1 cellular context compared by ENCODE assay signal in genomic region chr4:94430416-94430815, GRCh38.
TF ChIP-seq lines count a peak whose summit lies in the region.

No MANE protein-coding gene starts in this region.

TF ChIP-seq in GM23338, 12 proteins besides CTCF, POLR2A, EP300 and RAD21 (continued from another document):
- TF ChIP-seq, protein P1, sequence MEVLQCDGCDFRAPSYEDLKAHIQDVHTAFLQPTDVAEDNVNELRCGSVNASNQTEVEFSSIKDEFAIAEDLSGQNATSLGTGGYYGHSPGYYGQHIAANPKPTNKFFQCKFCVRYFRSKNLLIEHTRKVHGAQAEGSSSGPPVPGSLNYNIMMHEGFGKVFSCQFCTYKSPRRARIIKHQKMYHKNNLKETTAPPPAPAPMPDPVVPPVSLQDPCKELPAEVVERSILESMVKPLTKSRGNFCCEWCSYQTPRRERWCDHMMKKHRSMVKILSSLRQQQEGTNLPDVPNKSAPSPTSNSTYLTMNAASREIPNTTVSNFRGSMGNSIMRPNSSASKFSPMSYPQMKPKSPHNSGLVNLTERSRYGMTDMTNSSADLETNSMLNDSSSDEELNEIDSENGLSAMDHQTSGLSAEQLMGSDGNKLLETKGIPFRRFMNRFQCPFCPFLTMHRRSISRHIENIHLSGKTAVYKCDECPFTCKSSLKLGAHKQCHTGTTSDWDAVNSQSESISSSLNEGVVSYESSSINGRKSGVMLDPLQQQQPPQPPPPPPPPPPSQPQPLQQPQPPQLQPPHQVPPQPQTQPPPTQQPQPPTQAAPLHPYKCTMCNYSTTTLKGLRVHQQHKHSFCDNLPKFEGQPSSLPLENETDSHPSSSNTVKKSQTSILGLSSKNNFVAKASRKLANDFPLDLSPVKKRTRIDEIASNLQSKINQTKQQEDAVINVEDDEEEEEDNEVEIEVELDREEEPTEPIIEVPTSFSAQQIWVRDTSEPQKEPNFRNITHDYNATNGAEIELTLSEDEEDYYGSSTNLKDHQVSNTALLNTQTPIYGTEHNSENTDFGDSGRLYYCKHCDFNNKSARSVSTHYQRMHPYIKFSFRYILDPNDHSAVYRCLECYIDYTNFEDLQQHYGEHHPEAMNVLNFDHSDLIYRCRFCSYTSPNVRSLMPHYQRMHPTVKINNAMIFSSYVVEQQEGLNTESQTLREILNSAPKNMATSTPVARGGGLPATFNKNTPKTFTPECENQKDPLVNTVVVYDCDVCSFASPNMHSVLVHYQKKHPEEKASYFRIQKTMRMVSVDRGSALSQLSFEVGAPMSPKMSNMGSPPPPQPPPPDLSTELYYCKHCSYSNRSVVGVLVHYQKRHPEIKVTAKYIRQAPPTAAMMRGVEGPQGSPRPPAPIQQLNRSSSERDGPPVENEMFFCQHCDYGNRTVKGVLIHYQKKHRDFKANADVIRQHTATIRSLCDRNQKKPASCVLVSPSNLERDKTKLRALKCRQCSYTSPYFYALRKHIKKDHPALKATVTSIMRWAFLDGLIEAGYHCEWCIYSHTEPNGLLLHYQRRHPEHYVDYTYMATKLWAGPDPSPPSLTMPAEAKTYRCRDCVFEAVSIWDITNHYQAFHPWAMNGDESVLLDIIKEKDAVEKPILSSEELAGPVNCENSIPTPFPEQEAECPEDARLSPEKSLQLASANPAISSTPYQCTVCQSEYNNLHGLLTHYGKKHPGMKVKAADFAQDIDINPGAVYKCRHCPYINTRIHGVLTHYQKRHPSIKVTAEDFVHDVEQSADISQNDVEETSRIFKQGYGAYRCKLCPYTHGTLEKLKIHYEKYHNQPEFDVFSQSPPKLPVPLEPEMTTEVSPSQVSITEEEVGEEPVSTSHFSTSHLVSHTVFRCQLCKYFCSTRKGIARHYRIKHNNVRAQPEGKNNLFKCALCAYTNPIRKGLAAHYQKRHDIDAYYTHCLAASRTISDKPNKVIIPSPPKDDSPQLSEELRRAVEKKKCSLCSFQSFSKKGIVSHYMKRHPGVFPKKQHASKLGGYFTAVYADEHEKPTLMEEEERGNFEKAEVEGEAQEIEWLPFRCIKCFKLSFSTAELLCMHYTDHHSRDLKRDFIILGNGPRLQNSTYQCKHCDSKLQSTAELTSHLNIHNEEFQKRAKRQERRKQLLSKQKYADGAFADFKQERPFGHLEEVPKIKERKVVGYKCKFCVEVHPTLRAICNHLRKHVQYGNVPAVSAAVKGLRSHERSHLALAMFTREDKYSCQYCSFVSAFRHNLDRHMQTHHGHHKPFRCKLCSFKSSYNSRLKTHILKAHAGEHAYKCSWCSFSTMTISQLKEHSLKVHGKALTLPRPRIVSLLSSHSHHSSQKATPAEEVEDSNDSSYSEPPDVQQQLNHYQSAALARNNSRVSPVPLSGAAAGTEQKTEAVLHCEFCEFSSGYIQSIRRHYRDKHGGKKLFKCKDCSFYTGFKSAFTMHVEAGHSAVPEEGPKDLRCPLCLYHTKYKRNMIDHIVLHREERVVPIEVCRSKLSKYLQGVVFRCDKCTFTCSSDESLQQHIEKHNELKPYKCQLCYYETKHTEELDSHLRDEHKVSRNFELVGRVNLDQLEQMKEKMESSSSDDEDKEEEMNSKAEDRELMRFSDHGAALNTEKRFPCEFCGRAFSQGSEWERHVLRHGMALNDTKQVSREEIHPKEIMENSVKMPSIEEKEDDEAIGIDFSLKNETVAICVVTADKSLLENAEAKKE (CRISPR knock-in tag; IDR thresholded peaks at IDR 0.05): no peak
- no peak for TF ChIP-seq NANOG (IDR thresholded peaks at IDR 0.05; ENCODE audit: borderline replicate concordance)
- no peak for TF ChIP-seq EZH2phosphoT487 (IDR thresholded peaks at IDR 0.05; ENCODE audit: unreplicated experiment)
- TF ChIP-seq, protein P2, sequence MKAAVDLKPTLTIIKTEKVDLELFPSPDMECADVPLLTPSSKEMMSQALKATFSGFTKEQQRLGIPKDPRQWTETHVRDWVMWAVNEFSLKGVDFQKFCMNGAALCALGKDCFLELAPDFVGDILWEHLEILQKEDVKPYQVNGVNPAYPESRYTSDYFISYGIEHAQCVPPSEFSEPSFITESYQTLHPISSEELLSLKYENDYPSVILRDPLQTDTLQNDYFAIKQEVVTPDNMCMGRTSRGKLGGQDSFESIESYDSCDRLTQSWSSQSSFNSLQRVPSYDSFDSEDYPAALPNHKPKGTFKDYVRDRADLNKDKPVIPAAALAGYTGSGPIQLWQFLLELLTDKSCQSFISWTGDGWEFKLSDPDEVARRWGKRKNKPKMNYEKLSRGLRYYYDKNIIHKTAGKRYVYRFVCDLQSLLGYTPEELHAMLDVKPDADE (IDR thresholded peaks at IDR 0.05): no peak
